In the genomic region with DNA sequence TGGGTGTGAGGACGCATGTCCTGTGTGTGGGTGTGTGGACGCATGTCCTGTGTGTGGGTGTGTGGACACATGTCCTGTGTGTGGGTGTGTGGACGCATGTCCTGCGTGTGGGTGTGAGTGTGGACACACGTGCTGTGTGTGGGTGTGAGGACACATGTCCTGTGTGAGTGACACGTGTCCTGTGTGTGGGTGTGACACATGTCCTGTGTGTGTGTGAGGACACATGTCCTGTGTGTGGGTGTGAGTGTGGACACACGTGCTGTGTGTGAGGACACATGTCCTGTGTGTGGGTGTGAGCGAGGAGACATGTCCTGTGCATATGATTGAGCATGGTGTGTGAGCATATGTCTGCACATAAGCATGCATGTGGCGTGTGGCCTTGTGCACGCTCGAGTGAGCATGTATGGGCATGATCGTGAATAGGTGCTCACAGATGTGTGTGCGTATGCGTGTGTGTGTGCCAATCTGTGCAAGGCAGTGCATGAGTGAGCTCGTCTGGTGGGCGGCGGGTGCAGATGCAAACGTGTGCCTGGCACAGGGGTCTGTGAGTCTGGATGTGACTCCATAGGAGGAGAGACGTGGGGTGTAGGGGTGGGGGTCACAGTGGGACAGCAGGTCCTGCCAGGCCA, we compare ENCODE assay signal across 18 cellular contexts. TPM values are rescaled to one million over a fixed set of nuclear protein-coding genes. Genes with fewer than 3 reads are reported as not detected.
DNase-seq lines count a peak whose midpoint lies in the region; ATAC-seq, FAIRE-seq and TF ChIP-seq lines count a peak whose summit lies in the region.
"Had no signal": no experiment of that assay in that cellular context is flagged by ENCODE, and none has a peak within 500 bp of the region (broad histone marks: within the 10 kb centered on the region; RNA-seq: fewer than 3 reads in every experiment).

No MANE protein-coding gene starts in this region.

- TF ChIP-seq POLR2A in GM12891 (IDR thresholded peaks at IDR 0.05; ENCODE audit: low read depth, low read length) (no peak), K562 (conservative IDR thresholded peaks at IDR 0.05) (no peak)

- no peak overlapping the region for H2BK5ac ChIP-seq in mesenchymal stem cell (ENCODE audit: low read depth, low read length, poor library complexity, severe bottlenecking)

- H3K4me1 Mint-ChIP-seq in T-cell: no peaks in the 10 kb centered on the region
- H3K4me1 Mint-ChIP-seq: IgD-negative memory B cell had no signal

- H2BK15ac ChIP-seq in mesenchymal stem cell (ENCODE audit: low read depth, poor library complexity, severe bottlenecking): no peak overlapping the region

- H4K20me1 ChIP-seq in K562 (replicated peaks; ENCODE audit: control insufficient read depth, insufficient read depth, low read length): 0 out of 2 replicates have a peak, but pooled peaks cover 5% of the 10 kb centered on the region

- H2BK12ac ChIP-seq in mesenchymal stem cell (ENCODE audit: low read length in 2 of 2): no peak overlapping the region

- H3K14ac ChIP-seq in mesenchymal stem cell (ENCODE audit: low read length in 2 of 2): no peak overlapping the region

- H3K79me2 ChIP-seq in K562 (ENCODE audit: control insufficient read depth, insufficient read depth, low read length): no peaks in the 10 kb centered on the region

- H3K4ac ChIP-seq in mesenchymal stem cell (ENCODE audit: low read depth in 1 of 2, low read length in 2 of 2): no peak overlapping the region

- no peaks in the 10 kb centered on the region for H3K36me3 Mint-ChIP-seq in T-cell
- H3K36me3 Mint-ChIP-seq: CD8-positive, alpha-beta T cell; IgD-negative memory B cell had no signal

- intact Hi-C loops in K562 (cut with micrococcal nuclease): no loop called here

- H3K4me2 ChIP-seq in K562 (ENCODE audit: insufficient read depth, low read length) (no peak overlapping the region), mesenchymal stem cell (ENCODE audit: low read length, poor library complexity, severe bottlenecking) (no peak overlapping the region)
- H3K4me2 ChIP-seq: A549, KMS-11 had no signal

- H3K23ac ChIP-seq in mesenchymal stem cell (ENCODE audit: low read length in 2 of 2): no peak overlapping the region

- H3K36me3 ChIP-seq in K562 (ENCODE audit: control insufficient read depth, insufficient read depth, low read length) (no peaks in the 10 kb centered on the region), mesenchymal stem cell (ENCODE audit: control insufficient read depth in 1 of 2, insufficient read depth in 2 of 2, low read depth in 1 of 2, low read length in 2 of 2) (no peaks in the 10 kb centered on the region)
- H3K36me3 ChIP-seq: BE2C had no signal

- BruUV-seq in K562 (replicated peaks; lab: Mats Ljungman, UMichigan): no TSS peak

- H3K18ac ChIP-seq in mesenchymal stem cell (ENCODE audit: low read depth in 1 of 2, low read length in 2 of 2): no peak overlapping the region

- H4K91ac ChIP-seq in mesenchymal stem cell (ENCODE audit: low read length): peak overlapping the region; percentile 1

- H3K9me3 ChIP-seq in K562 (replicated peaks; ENCODE audit: control insufficient read depth, insufficient read depth, low read depth, low read length) (peaks cover 4% of the 10 kb centered on the region; the same call in 1 of the 2 replicates), mesenchymal stem cell (ENCODE audit: control insufficient read depth, low read length) (no peaks in the 10 kb centered on the region)
- H3K9me3 ChIP-seq: A549, BE2C had no signal

- H3K9me3 Mint-ChIP-seq in T-cell: no peaks in the 10 kb centered on the region
- H3K9me3 Mint-ChIP-seq: CD8-positive, alpha-beta T cell; IgD-negative memory B cell had no signal

- TF ChIP-seq RAD21 in K562 (CRISPR knock-in tag; conservative IDR thresholded peaks at IDR 0.05 in 1 of 2, IDR thresholded peaks at IDR 0.05 in 1 of 2): no peak

- H3K4me1 ChIP-seq in K562 (replicated peaks in 1 of 2; ENCODE audit: control insufficient read depth in 2 of 2, insufficient read depth in 2 of 2, low read length in 2 of 2) (peaks cover 0 to 11% of the 10 kb centered on the region in 2 experiments; a peak in 2 of 5 replicates), mesenchymal stem cell (ENCODE audit: control insufficient read depth, insufficient read depth, low read depth, low read length) (peaks cover 10% of the 10 kb centered on the region)
- H3K4me1 ChIP-seq: BE2C had no signal

- no peak for TF ChIP-seq EP300 in K562 (IDR thresholded peaks at IDR 0.05; ENCODE audit: low read length)

- peak; percentile 38 for FAIRE-seq in GM12891 (lab: Jason Lieb, UNC)
- FAIRE-seq in HTR-8/SVneo (lab: Jason Lieb, UNC): peak; percentile 99
- no peak for FAIRE-seq in K562 (lab: Jason Lieb, UNC)
- no peak for FAIRE-seq in D721Med (lab: Jason Lieb, UNC)
- FAIRE-seq: A549 had no signal

- in situ Hi-C loops in K562 (cut with MboI): no loop called here

- peaks cover 11 to 31% of the 10 kb centered on the region in 2 experiments; a peak in 3 of 5 replicates for H3K27me3 ChIP-seq in K562 (ENCODE audit: control insufficient read depth in 2 of 2, insufficient read depth in 2 of 2, low read length in 2 of 2)
- H3K27me3 ChIP-seq in mesenchymal stem cell (ENCODE audit: control insufficient read depth in 1 of 2, insufficient read depth in 1 of 2, low read length in 2 of 2): peaks cover 20 to 39% of the 10 kb centered on the region in 2 experiments
- H3K27me3 ChIP-seq: BE2C had no signal

- no peak overlapping the region for H2AFZ ChIP-seq in K562 (ENCODE audit: low read depth, low read length)
- no peak overlapping the region for H2AFZ ChIP-seq in mesenchymal stem cell (ENCODE audit: low read depth, low read length)

- DNase-seq in GM12891 (ENCODE audit: insufficient read length, low spot score): no peak
- DNase-seq in HTR-8/SVneo (ENCODE audit: insufficient read length, low spot score): no peak
- no peak for DNase-seq in K562 (ENCODE audit: extremely low read depth in 1 of 4, low spot score in 3 of 4)
- DNase-seq in mesenchymal stem cell: no peak
- no peak for DNase-seq in activated CD4-positive, alpha-beta T cell treated with anti-CD3 and anti-CD28 coated beads for 48 hours
- DNase-seq in DMS114 treated with DMSO at 0.1 percent for 48 hours (lab: John Stamatoyannopoulos, UW; ENCODE audit: unreplicated experiment): no peak
- DNase-seq in D721Med (ENCODE audit: insufficient read length, low spot score): no peak
- DNase-seq in T-cell: no peak
- DNase-seq: BE2C; CD8-positive, alpha-beta T cell; COR-L47; DMS53; GF-D8; GOT3; HCEC 1CT had no signal

- TF ChIP-seq CTCF in K562 (IDR thresholded peaks at IDR 0.05 in 2 of 3, conservative IDR thresholded peaks at IDR 0.05 in 1 of 3; ENCODE audit: insufficient read depth in 2 of 3, low read depth in 1 of 3, low read length in 3 of 3) (no peak), D721Med (IDR thresholded peaks at IDR 0.05; ENCODE audit: insufficient read depth, missing control alignments) (no peak)

- H3K4me3 ChIP-seq in K562: no peak overlapping the region
- no peak overlapping the region for H3K4me3 ChIP-seq in mesenchymal stem cell (ENCODE audit: insufficient read depth in 1 of 2, low read depth in 1 of 2, low read length in 2 of 2)
- H3K4me3 ChIP-seq: A549 had no signal

- no peak overlapping the region for H2AK5ac ChIP-seq in mesenchymal stem cell (ENCODE audit: low read length, severe bottlenecking)

- H4K8ac ChIP-seq in mesenchymal stem cell (ENCODE audit: low read length): no peak overlapping the region

- no peaks in the 10 kb centered on the region for H3K79me1 ChIP-seq in mesenchymal stem cell (replicated peaks; ENCODE audit: low read length, poor library complexity, severe bottlenecking)

- H3K27ac Mint-ChIP-seq in T-cell: no peak overlapping the region
- H3K27ac Mint-ChIP-seq: CD8-positive, alpha-beta T cell; IgD-negative memory B cell had no signal

- no peak overlapping the region for H3K4me3 Mint-ChIP-seq in T-cell
- H3K4me3 Mint-ChIP-seq: CD8-positive, alpha-beta T cell; IgD-negative memory B cell had no signal

- H3K27me3 Mint-ChIP-seq in T-cell: no peaks in the 10 kb centered on the region
- H3K27me3 Mint-ChIP-seq: IgD-negative memory B cell had no signal

- ATAC-seq in K562: no peak
- ATAC-seq in T-cell (replicated peaks in 1 of 4): no peak
- ATAC-seq: A549; CD8-positive, alpha-beta T cell had no signal

- WGBS in K562 (ENCODE audit: insufficient coverage, low coverage, missing lambda C conversion rate): 13% methylated on average over 19 of the region's 19 CpGs
- 86% methylated on average over 19 of the region's 19 CpGs for WGBS in mesenchymal stem cell

- no peak overlapping the region for H3K27ac ChIP-seq in K562 (ENCODE audit: extremely low read depth, low read depth, low read length)
- H3K27ac ChIP-seq in mesenchymal stem cell (ENCODE audit: low read length, poor library complexity, severe bottlenecking): no peak overlapping the region
- H3K27ac ChIP-seq: A549, KMS-11 had no signal

- H3K9me1 ChIP-seq in K562 (ENCODE audit: control insufficient read depth, insufficient read depth, low read length): no peaks in the 10 kb centered on the region

- no peak overlapping the region for H3K9ac ChIP-seq in K562 (ENCODE audit: insufficient read depth in 1 of 2, low read depth in 2 of 2, low read length in 2 of 2)
- no peak overlapping the region for H3K9ac ChIP-seq in mesenchymal stem cell (ENCODE audit: low read length)
- H3K9ac ChIP-seq: KMS-11 had no signal

- POLR2A ChIA-PET in K562 (lab: Yijun Ruan, JAX): no interaction called here
- POLR2A ChIA-PET in T-cell (lab: Charles Lee): no interaction called here

- H2BK120ac ChIP-seq in mesenchymal stem cell (ENCODE audit: low read depth, low read length): no peak overlapping the region

- CTCF ChIA-PET in K562 (lab: Yijun Ruan, JAX; ENCODE audit: low intra/inter-chr PET ratio): no interaction called here
- CTCF ChIA-PET in T-cell (lab: Charles Lee): no interaction called here

RNA-seq across cellular contexts. Expression of a gene that starts 25.3 kb away (rescaled TPM):
- 0.40 TPM for polyA plus RNA-seq in GM12891 (2012; ENCODE audit: low read depth, missing spikeins)
- total RNA-seq in K562 (2011; cell fraction: chromatin; rRNA removed; ENCODE audit: low replicate concordance): 0.90 and 2.1 TPM in 2 replicates
- 1.6 and 1.8 TPM in 2 replicates for total RNA-seq in K562 (2011; cell fraction: nucleolus; rRNA removed)
- total RNA-seq in K562 (2011; cell fraction: nucleoplasm; rRNA removed): 0.73 and 0.99 TPM in 2 replicates
- total RNA-seq in K562 (2014; rRNA removed) (0.04 and 0.32 TPM in 2 replicates), K562 (2014; rRNA removed; fragmentation: Illumina TruSeq; extraction: Trizol) (not detected in 2 replicates), K562 (2015; rRNA removed; fragmentation: Illumina TruSeq; extraction: Trizol) (0.11 and 0.14 TPM in 2 replicates), K562 (2021) (0.40 and 1.7 TPM in 2 replicates), T-cell (100 to 1,000 TPM in 3 of 5 donors, 10 to 100 TPM in 2; 63.3 to 213 (median 193) TPM)
- polyA plus RNA-seq in K562 (2011; rRNA removed) (0.03 and 0.16 TPM in 2 replicates), K562 (2014; fragmentation: Illumina TruSeq; extraction: Trizol) (0.04 and 0.24 TPM in 2 replicates), K562 (2014; fragmentation: Nextera tagmentation; extraction: Ambion mirVana) (not detected), K562 (2014; rRNA removed) (0.25 and 0.65 TPM in 2 replicates)
- 0.03 and 0.10 TPM in 2 replicates for polyA plus RNA-seq in K562 (2011; cell fraction: cytosol; rRNA removed)
- 1.3 and 1.8 TPM in 2 replicates for polyA plus RNA-seq in K562 (2011; cell fraction: nucleus; rRNA removed)
- polyA plus RNA-seq in K562 (2012): 0.51 and 14.3 TPM in 2 replicates
- polyA minus RNA-seq in K562 (2011; rRNA and poly(A)+ RNA removed): not detected in 2 replicates
- not detected in 2 replicates for polyA minus RNA-seq in K562 (2011; cell fraction: cytosol; rRNA and poly(A)+ RNA removed)
- 0.27 and 0.67 TPM in 2 replicates for polyA minus RNA-seq in K562 (2011; cell fraction: nucleus; rRNA and poly(A)+ RNA removed)
- 0.08 TPM for polyA plus RNA-seq in mesenchymal stem cell (2013, experiment 1 of 2)
- polyA plus RNA-seq in mesenchymal stem cell (2013, experiment 2 of 2): 0.08 TPM

RNA-seq across cellular contexts. Expression of a gene that starts 38.8 kb away (rescaled TPM):
- polyA plus RNA-seq in GM12891 (2012; ENCODE audit: low read depth, missing spikeins): 10.6 TPM
- 5.9 and 9.5 TPM in 2 replicates for total RNA-seq in K562 (2011; cell fraction: chromatin; rRNA removed; ENCODE audit: low replicate concordance)
- total RNA-seq in K562 (2011; cell fraction: nucleolus; rRNA removed): 7.4 and 8.7 TPM in 2 replicates
- 7.7 and 9.1 TPM in 2 replicates for total RNA-seq in K562 (2011; cell fraction: nucleoplasm; rRNA removed)
- total RNA-seq in K562 (2014; rRNA removed): 4.6 and 5.1 TPM in 2 replicates
- total RNA-seq in K562 (2014; rRNA removed; fragmentation: Illumina TruSeq; extraction: Trizol): 5.0 and 5.2 TPM in 2 replicates
- 5.7 and 6.2 TPM in 2 replicates for total RNA-seq in K562 (2015; rRNA removed; fragmentation: Illumina TruSeq; extraction: Trizol)
- total RNA-seq in K562 (2021): 8.4 and 8.9 TPM in 2 replicates
- 9.9 and 11.0 TPM in 2 replicates for polyA plus RNA-seq in K562 (2011; rRNA removed)
- 10.9 and 11.7 TPM in 2 replicates for polyA plus RNA-seq in K562 (2011; cell fraction: cytosol; rRNA removed)
- polyA plus RNA-seq in K562 (2011; cell fraction: nucleus; rRNA removed): 6.1 and 6.5 TPM in 2 replicates
- polyA plus RNA-seq in K562 (2012): 9.3 and 18.8 TPM in 2 replicates
- 9.7 and 10.0 TPM in 2 replicates for polyA plus RNA-seq in K562 (2014; fragmentation: Illumina TruSeq; extraction: Trizol)
- 1 to 10 TPM; 1.6 to 1.9 TPM for polyA plus RNA-seq in K562 (2014; fragmentation: Nextera tagmentation; extraction: Ambion mirVana)
- 6.8 and 7.1 TPM in 2 replicates for polyA plus RNA-seq in K562 (2014; rRNA removed)
- polyA minus RNA-seq in K562 (2011; rRNA and poly(A)+ RNA removed): 5.7 and 7.5 TPM in 2 replicates
- 5.6 and 7.6 TPM in 2 replicates for polyA minus RNA-seq in K562 (2011; cell fraction: cytosol; rRNA and poly(A)+ RNA removed)
- polyA minus RNA-seq in K562 (2011; cell fraction: nucleus; rRNA and poly(A)+ RNA removed): 2.2 and 3.7 TPM in 2 replicates
- 46.4 TPM for polyA plus RNA-seq in mesenchymal stem cell (2013, experiment 1 of 2)
- polyA plus RNA-seq in mesenchymal stem cell (2013, experiment 2 of 2): 47.7 TPM
- total RNA-seq in T-cell: 10 to 100 TPM; 36.7 to 48.5 (median 45.4) TPM

Comparison
In these comparisons a context has a peak if more than half of its experiments do, and no peak if none do; other contexts are left out.
1. RNA of a gene that starts 25.3 kb away (total RNA-seq): 63.3 to 213 TPM in T-cell; 0.04 to 2.1 TPM in K562; every median in the first group is over 10 times any median in the second.